In the genomic region with DNA sequence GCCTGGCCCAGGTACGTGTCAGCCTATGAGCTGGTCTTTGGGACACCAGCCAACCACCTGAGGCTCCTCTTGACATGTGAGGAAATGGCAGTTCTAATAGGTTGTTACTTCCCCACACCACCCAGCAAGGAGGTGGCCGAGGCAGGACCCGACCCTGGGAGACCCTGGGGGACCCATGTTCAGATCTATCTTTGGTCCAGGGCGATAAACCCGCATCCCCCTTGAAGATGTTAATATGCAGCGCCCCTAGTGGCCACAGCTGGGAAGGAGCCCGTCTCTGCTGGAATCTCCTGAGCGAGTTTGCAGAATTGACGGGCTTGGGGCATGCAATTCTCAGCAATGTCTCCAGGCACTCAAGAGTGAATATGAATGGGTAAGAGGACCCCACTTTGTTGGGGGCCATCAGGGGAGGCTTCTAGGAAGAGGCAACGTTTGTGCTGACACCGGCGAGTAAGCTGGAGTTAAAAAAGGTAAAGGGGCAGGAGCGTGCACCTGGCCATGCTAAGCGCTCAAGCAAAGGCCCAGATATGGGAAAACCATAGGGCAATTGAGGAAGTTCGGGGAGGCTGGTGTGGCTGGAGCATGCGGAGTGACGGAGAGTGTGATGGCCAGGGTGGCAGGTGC, we compare ENCODE assay signal across 8 cellular contexts. TPM values are rescaled to one million over a fixed set of nuclear protein-coding genes. Genes with fewer than 3 reads are reported as not detected.
DNase-seq lines count a peak whose midpoint lies in the region; ATAC-seq and TF ChIP-seq lines count a peak whose summit lies in the region.

No MANE protein-coding gene starts in this region.

- H3K27me3 ChIP-seq in DND-41 (ENCODE audit: insufficient read depth, low read length, poor library complexity) (peaks cover 5% of the 10 kb centered on the region), adipocyte (replicated peaks; ENCODE audit: control insufficient read depth, insufficient read depth, low read length) (peaks cover 5% of the 10 kb centered on the region), left ventricle myocardium inferior (ENCODE audit: low read depth) (peaks cover 38% of the 10 kb centered on the region), gastrocnemius medialis (peaks cover 0 to 14% (median 11%) of the 10 kb centered on the region in 3 donors)

- H3K4me1 ChIP-seq in DND-41 (ENCODE audit: insufficient read depth, low read length) (peaks cover 18% of the 10 kb centered on the region), adipocyte (ENCODE audit: control insufficient read depth, insufficient read depth, low read length) (peaks cover 2% of the 10 kb centered on the region), left ventricle myocardium inferior (peaks cover 24% of the 10 kb centered on the region), gastrocnemius medialis (no peaks in the 10 kb centered on the region)

- no peaks in the 10 kb centered on the region for H3K79me2 ChIP-seq in DND-41 (ENCODE audit: insufficient read depth, low read length)

- no peaks in the 10 kb centered on the region for H3K9me3 ChIP-seq in DND-41 (ENCODE audit: insufficient read depth, low read length, severe bottlenecking)
- H3K9me3 ChIP-seq in T-helper 17 cell (ENCODE audit: control insufficient read depth, low read length, poor library complexity, severe bottlenecking): no peaks in the 10 kb centered on the region
- no peaks in the 10 kb centered on the region for H3K9me3 ChIP-seq in adipocyte (ENCODE audit: control insufficient read depth, low read length)
- H3K9me3 ChIP-seq in left ventricle myocardium inferior (replicated peaks): no peaks in the 10 kb centered on the region
- no peaks in the 10 kb centered on the region for H3K9me3 ChIP-seq in gastrocnemius medialis

- H3K27ac ChIP-seq in DND-41 (ENCODE audit: low read length): no peak overlapping the region
- H3K27ac ChIP-seq in left ventricle myocardium inferior (replicated peaks): no peak overlapping the region
- H3K27ac ChIP-seq in gastrocnemius medialis: no peak overlapping the region

- no peak overlapping the region for H2AFZ ChIP-seq in DND-41 (ENCODE audit: low read depth, low read length)

- H3K36me3 ChIP-seq in DND-41 (ENCODE audit: insufficient read depth, low read length) (no peaks in the 10 kb centered on the region), adipocyte (ENCODE audit: control insufficient read depth, insufficient read depth, low read length, severe bottlenecking) (no peaks in the 10 kb centered on the region), left ventricle myocardium inferior (no peaks in the 10 kb centered on the region), gastrocnemius medialis (no peaks in the 10 kb centered on the region)

- no peaks in the 10 kb centered on the region; the same call in 1 of the 2 replicates for H4K20me1 ChIP-seq in DND-41 (ENCODE audit: insufficient read depth, low read length)

- peak overlapping the region; percentile 89 for H3K4me3 Mint-ChIP-seq in T-helper 17 cell

- H3K4me1 Mint-ChIP-seq in T-helper 17 cell: peaks cover 40% of the 10 kb centered on the region

- DNase-seq in DND-41 (peak; percentile 82), KG1 (lab: John Stamatoyannopoulos, UW) (peak; percentile 39), T-helper 17 cell (peak; percentile 69 to 82 (median 69)), adipocyte (ENCODE audit: low read depth) (peak; percentile 90), left ventricle myocardium inferior (peak; percentile 78), gastrocnemius medialis (peak in 1 of 2 donors; percentile 47)

- no peak overlapping the region for H3K9ac ChIP-seq in DND-41 (ENCODE audit: low read depth, low read length)
- H3K9ac ChIP-seq in adipocyte (ENCODE audit: low read length): no peak overlapping the region

- ATAC-seq in DND-41 (ENCODE audit: insufficient read depth, low read depth) (peak; percentile 71), T-helper 17 cell (peak; percentile 53), gastrocnemius medialis (peak in 1 of 2 donors; percentile 49), GM21529 (IDR thresholded peaks at IDR 0.05; ENCODE audit: unreplicated experiment) (no peak), HG03280 (IDR thresholded peaks at IDR 0.05; ENCODE audit: unreplicated experiment) (no peak)

- peak overlapping the region; percentile 85 for H3K27ac Mint-ChIP-seq in T-helper 17 cell

- no peak for TF ChIP-seq POLR2A in gastrocnemius medialis (IDR thresholded peaks at IDR 0.05)

- TF ChIP-seq CTCF in DND-41 (IDR thresholded peaks at IDR 0.05; ENCODE audit: borderline replicate concordance, extremely low read depth, low read length, poor library complexity, severe bottlenecking) (peak; percentile 96), left ventricle myocardium inferior (IDR thresholded peaks at IDR 0.05; ENCODE audit: borderline replicate concordance) (peak; percentile 95), gastrocnemius medialis (IDR thresholded peaks at IDR 0.05 in 4 of 5, conservative IDR thresholded peaks at IDR 0.05 in 1 of 5) (peak; percentile 66 to 84 (median 71))

- H3K4me3 ChIP-seq in DND-41 (ENCODE audit: low read depth in 1 of 2, low read length in 2 of 2) (no peak overlapping the region), adipocyte (ENCODE audit: low read length) (no peak overlapping the region), left ventricle myocardium inferior (no peak overlapping the region), gastrocnemius medialis (no peak overlapping the region)

- intact Hi-C loops in left ventricle myocardium inferior (cut with micrococcal nuclease) (no loop called here), gastrocnemius medialis (cut with DNase I; ENCODE audit: low total_unique reads) (loop anchor here (2.0 to 5.0 kb wide), 2 partner anchors 164 to 226 kb away; no protein-coding TSS in a partner anchor)

- H3K4me2 ChIP-seq in DND-41 (ENCODE audit: insufficient read depth, low read length): no peak overlapping the region

- H3K27me3 Mint-ChIP-seq in T-helper 17 cell: no peaks in the 10 kb centered on the region

- peaks cover 10% of the 10 kb centered on the region for H3K36me3 Mint-ChIP-seq in T-helper 17 cell (ENCODE audit: low read depth)

- in situ Hi-C loops in gastrocnemius medialis (cut with MboI; ENCODE audit: low sequenced_read_pairs in 4 of 4): no loop called here

RNA-seq across cellular contexts. Expression of a gene that starts 1.5 kb away (rescaled TPM):
- 100 to 1,000 TPM; 270 to 305 TPM for total RNA-seq in T-helper 17 cell
- total RNA-seq in left ventricle myocardium inferior: 7.4 TPM
- total RNA-seq in gastrocnemius medialis: 1 to 10 TPM in 3 of 4 donors, under 1 TPM in 1; 0.24 to 4.0 (median 1.8) TPM

RNA-seq across cellular contexts. Expression of a gene that starts 31.8 kb away (rescaled TPM):
- total RNA-seq in T-helper 17 cell (10 to 100 TPM; 24.0 to 33.1 TPM), left ventricle myocardium inferior (11.5 TPM), gastrocnemius medialis (1 to 10 TPM; 2.2 to 7.7 (median 3.6) TPM)

RNA-seq across cellular contexts. Expression of a gene that starts 51.7 kb away (rescaled TPM):
- total RNA-seq in T-helper 17 cell: not detected
- total RNA-seq in left ventricle myocardium inferior: not detected
- total RNA-seq in gastrocnemius medialis: not detected

Comparison
In these comparisons a context has a peak if more than half of its experiments do, and no peak if none do; other contexts are left out.
1. ATAC-seq: peak in DND-41 (single experiment) and T-helper 17 cell (single experiment); none in GM21529 (single experiment) and HG03280 (single experiment).
2. RNA of a gene that starts 1.5 kb away (total RNA-seq): 270 to 305 TPM in T-helper 17 cell; 7.4 TPM in left ventricle myocardium inferior (single experiment) and 0.24 to 4.0 TPM in gastrocnemius medialis; every median in the first group is over 10 times any median in the second.
3. Peak in every context shown above with its lines, with median percentiles within 50 percentile points of each other: CTCF ChIP-seq.